ENCODE assay signal across 8 cellular contexts in the genomic region with DNA sequence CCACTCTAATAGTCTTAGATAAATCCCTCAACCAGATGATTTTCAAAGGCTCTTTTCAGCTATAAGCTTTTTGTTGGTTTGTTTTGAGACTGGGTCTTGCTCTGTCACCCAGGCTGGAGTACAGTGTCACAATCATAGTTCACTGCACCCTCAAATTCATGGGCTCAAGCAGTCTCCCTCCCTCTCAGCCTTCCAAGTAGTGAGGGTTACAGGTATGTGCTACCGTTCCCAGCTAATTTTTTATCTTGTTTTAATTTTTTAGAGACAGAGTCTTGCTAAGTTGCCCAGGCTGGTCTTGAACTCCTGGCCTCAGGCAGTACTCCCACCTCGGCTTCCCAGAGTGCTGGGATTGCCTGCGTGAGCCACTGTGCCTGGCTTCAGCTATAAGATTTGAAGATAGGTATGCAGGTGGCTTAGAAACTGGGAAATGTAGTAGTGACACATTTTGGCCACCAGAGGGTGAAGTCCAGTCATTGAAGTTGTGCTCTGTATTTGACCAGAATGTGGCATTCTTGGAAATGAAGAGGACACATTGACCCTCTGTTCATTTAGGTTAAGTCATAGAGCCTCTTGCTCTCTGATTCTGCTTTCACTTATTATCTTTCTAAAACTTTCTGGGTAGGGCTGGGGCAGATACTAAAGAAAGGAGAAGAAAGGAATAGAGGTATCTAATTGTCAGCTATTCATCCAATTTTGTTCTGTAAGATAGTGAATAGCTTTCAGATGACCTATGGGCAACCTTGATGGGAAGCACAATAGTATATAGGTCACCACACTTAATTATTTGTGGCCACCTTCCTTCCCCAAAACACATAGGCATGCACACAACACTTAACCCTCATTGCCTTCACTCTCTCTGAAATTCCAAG. TPM values are rescaled to one million over a fixed set of nuclear protein-coding genes. Genes with fewer than 3 reads are reported as not detected.
A peak's percentile ranks its signal among the peaks of the same experiment; 100 is the strongest.
DNase-seq lines count a peak whose midpoint lies in the region; ATAC-seq, FAIRE-seq and TF ChIP-seq lines count a peak whose summit lies in the region.

No MANE protein-coding gene starts in this region.

- DNase-seq in DMS53 (lab: John Stamatoyannopoulos, UW) (peak; percentile 87), RPMI7951 (ENCODE audit: low read depth) (peak; percentile 35), dedifferentiated amniotic fluid mesenchymal stem cell (ENCODE audit: extremely low spot score) (peak; percentile 17), lower lobe of right lung (no peak), ureter (ENCODE audit: low spot score) (peak; percentile 50)
- DNase-seq in activated effector memory CD4-positive, alpha-beta T cell treated with Interleukin-2 at 50 U/mL for 16 hours, result no peak

- H3K4me1 ChIP-seq in lower lobe of right lung, result no peaks in the 10 kb centered on the region

- H3K4me3 ChIP-seq in lower lobe of right lung, result no peak overlapping the region

- peak; percentile 79 for TF ChIP-seq CTCF in lower lobe of right lung (IDR thresholded peaks at IDR 0.05)

- no peaks in the 10 kb centered on the region for H3K9me3 ChIP-seq in lower lobe of right lung

- FAIRE-seq in A204.1 (lab: Jason Lieb, UNC), result peak; percentile 74

- peak; percentile 48 for ATAC-seq in HG03354 (IDR thresholded peaks at IDR 0.05; ENCODE audit: poor library complexity, severe bottlenecking, unreplicated experiment)
- peak; percentile 78 to 81 for ATAC-seq in lower lobe of right lung

- H3K36me3 ChIP-seq in lower lobe of right lung, result peaks cover 35% of the 10 kb centered on the region

- no peaks in the 10 kb centered on the region for H3K27me3 ChIP-seq in lower lobe of right lung (ENCODE audit: low read depth)

- intact Hi-C loops in lower lobe of right lung (cut with DNase I), result no loop called here

- no peak overlapping the region for H3K27ac ChIP-seq in lower lobe of right lung

RNA-seq across cellular contexts. Expression of a gene that starts 36.0 kb away (rescaled TPM):
- 12.5 and 12.6 TPM in 2 replicates for total RNA-seq in RPMI7951 (2014; rRNA removed; shearing (Covaris generic))
- total RNA-seq in lower lobe of right lung (14.4 TPM), ureter (21.0 TPM)

Comparison
In these comparisons a context has a peak if more than half of its experiments do, and no peak if none do; other contexts are left out.
1. DNase-seq: peak in DMS53 (single experiment), RPMI7951 (single experiment), dedifferentiated amniotic fluid mesenchymal stem cell (single experiment) and ureter (single experiment); none in lower lobe of right lung (single experiment) and activated effector memory CD4-positive, alpha-beta T cell treated with Interleukin-2 at 50 U/mL for 16 hours (single experiment).